Comparison of ENCODE assay signal across 8 cellular contexts in genomic region chr4:74874785-74875367, GRCh38. TPM values are rescaled to one million over a fixed set of nuclear protein-coding genes. Genes with fewer than 3 reads are reported as not detected.
A peak's percentile ranks its signal among the peaks of the same experiment; 100 is the strongest.
DNase-seq lines count a peak whose midpoint lies in the region; ATAC-seq and TF ChIP-seq lines count a peak whose summit lies in the region.

No MANE protein-coding gene starts in this region.

- H3K27ac Mint-ChIP-seq in activated CD8-positive, alpha-beta T cell treated with anti-CD3 and anti-CD28 coated beads for 36 hours: no peak overlapping the region

- no peak overlapping the region for H4K8ac ChIP-seq in trophoblast cell (ENCODE audit: low read depth, low read length)

- H3K4me1 ChIP-seq in trophoblast cell (ENCODE audit: control insufficient read depth in 1 of 2, insufficient read depth in 2 of 2, low read length in 2 of 2): no peaks in the 10 kb centered on the region

- H3K27me3 Mint-ChIP-seq in activated CD8-positive, alpha-beta T cell treated with anti-CD3 and anti-CD28 coated beads for 36 hours: peaks cover 8% of the 10 kb centered on the region

- H2BK120ac ChIP-seq in trophoblast cell (ENCODE audit: insufficient read depth, low read length, poor library complexity): no peak overlapping the region

- peak; percentile 60 for ATAC-seq in GM18873 (IDR thresholded peaks at IDR 0.05; ENCODE audit: low FRiP score, unreplicated experiment)
- ATAC-seq in HG03064 (IDR thresholded peaks at IDR 0.05; ENCODE audit: low read depth, unreplicated experiment): peak; percentile 51
- ATAC-seq in activated CD8-positive, alpha-beta T cell treated with anti-CD3 and anti-CD28 coated beads for 36 hours: no peak
- ATAC-seq in Right ventricle myocardium superior (ENCODE audit: poor library complexity): peak; percentile 91

- intact Hi-C loops in activated CD8-positive, alpha-beta T cell treated with anti-CD3 and anti-CD28 coated beads for 36 hours (cut with micrococcal nuclease): no loop called here
- intact Hi-C loops in Right ventricle myocardium superior (cut with DNase I): loop anchor here (5.0 kb wide), 1 partner anchor 242 kb away; no protein-coding TSS in a partner anchor

- CTCF ChIA-PET in activated CD8-positive, alpha-beta T cell treated with anti-CD3 and anti-CD28 coated beads for 36 hours (lab: Charles Lee): interaction anchor here (0.6 to 3.9 kb wide), 23 partner anchors 8 to 894 kb away, joined by 3 to 24 read pairs (median 4); no protein-coding TSS in a partner anchor

- no peak overlapping the region for H3K23ac ChIP-seq in trophoblast cell (ENCODE audit: low read length)

- no peak overlapping the region for H2AK5ac ChIP-seq in trophoblast cell (ENCODE audit: low read length)

- no peak overlapping the region for H3K9ac ChIP-seq in trophoblast cell (ENCODE audit: low read length)

- DNase-seq in DMS 273 (lab: John Stamatoyannopoulos, UW; ENCODE audit: unreplicated experiment) (peak; percentile 83), NCI-H2171 treated with DMSO at 0.1 percent for 48 hours (lab: John Stamatoyannopoulos, UW) (peak; percentile 68), Right ventricle myocardium superior (no peak), trophoblast cell (peak; percentile 27 to 92)
- DNase-seq in activated CD8-positive, alpha-beta T cell treated with anti-CD3 and anti-CD28 coated beads for 36 hours: peak; percentile 4
- DNase-seq in stimulated activated CD4-positive, alpha-beta T cell treated with anti-CD3 and anti-CD28 coated beads, Interleukin-2, amount 100 ng/mL, for 24 hours: no peak

- no peaks in the 10 kb centered on the region for H3K36me3 ChIP-seq in trophoblast cell (ENCODE audit: control insufficient read depth in 1 of 2, insufficient read depth in 2 of 2, low read length in 2 of 2)

- H2BK12ac ChIP-seq in trophoblast cell (ENCODE audit: low read length): no peak overlapping the region

- POLR2A ChIA-PET in activated CD8-positive, alpha-beta T cell treated with anti-CD3 and anti-CD28 coated beads for 36 hours (lab: Charles Lee): no interaction called here

- H4K12ac ChIP-seq in trophoblast cell (ENCODE audit: low read depth, low read length): no peak overlapping the region

- no peak overlapping the region for H3K27ac ChIP-seq in trophoblast cell (ENCODE audit: low read depth, low read length)

- H3K14ac ChIP-seq in trophoblast cell (ENCODE audit: low read length): no peak overlapping the region

- H3K9me3 Mint-ChIP-seq in activated CD8-positive, alpha-beta T cell treated with anti-CD3 and anti-CD28 coated beads for 36 hours: no peaks in the 10 kb centered on the region

- no CpG with 5 or more reads among the region's 1 CpG for WGBS in trophoblast cell (ENCODE audit: extremely low coverage, insufficient coverage, insufficient read length)

- H3K4me1 Mint-ChIP-seq in activated CD8-positive, alpha-beta T cell treated with anti-CD3 and anti-CD28 coated beads for 36 hours (ENCODE audit: low read depth): no peaks in the 10 kb centered on the region

- no peaks in the 10 kb centered on the region for H3K79me1 ChIP-seq in trophoblast cell (ENCODE audit: low read length)

- no peak overlapping the region for H2AFZ ChIP-seq in trophoblast cell (ENCODE audit: insufficient read depth, low read length, poor library complexity)

- no peak overlapping the region for H3K4me2 ChIP-seq in trophoblast cell (ENCODE audit: low read length)

- H3K27me3 ChIP-seq in trophoblast cell (ENCODE audit: insufficient read depth, low read length): no peaks in the 10 kb centered on the region

- H3K4me3 Mint-ChIP-seq in activated CD8-positive, alpha-beta T cell treated with anti-CD3 and anti-CD28 coated beads for 36 hours: no peak overlapping the region

- H3K9me3 ChIP-seq in trophoblast cell (ENCODE audit: insufficient read depth, low read depth, low read length): no peaks in the 10 kb centered on the region

- TF ChIP-seq CTCF in activated CD8-positive, alpha-beta T cell treated with anti-CD3 and anti-CD28 coated beads for 36 hours (IDR thresholded peaks at IDR 0.05): peak; percentile 74

- no peak overlapping the region for H3K4me3 ChIP-seq in trophoblast cell (ENCODE audit: low read depth, low read length)

- no peaks in the 10 kb centered on the region for H3K36me3 Mint-ChIP-seq in activated CD8-positive, alpha-beta T cell treated with anti-CD3 and anti-CD28 coated beads for 36 hours (ENCODE audit: low read depth)

- no peak overlapping the region for H3K18ac ChIP-seq in trophoblast cell (ENCODE audit: low read length)

- H2BK5ac ChIP-seq in trophoblast cell (ENCODE audit: low read depth, low read length, poor library complexity): no peak overlapping the region

- no peaks in the 10 kb centered on the region for H3K79me2 ChIP-seq in trophoblast cell (ENCODE audit: control insufficient read depth, insufficient read depth, low read length, poor library complexity)

- no peak overlapping the region for H3K4ac ChIP-seq in trophoblast cell (ENCODE audit: low read depth, low read length)

- no peak overlapping the region for H4K91ac ChIP-seq in trophoblast cell (ENCODE audit: low read depth, low read length)

RNA-seq across cellular contexts. Expression of gene PARM1, which starts 58.0 kb away (rescaled TPM):
- total RNA-seq in activated CD8-positive, alpha-beta T cell treated with anti-CD3 and anti-CD28 coated beads for 36 hours: under 1 TPM in 1 of 2 experiments, not detected in 1; 0.07 TPM
- 65.2 TPM for total RNA-seq in Right ventricle myocardium superior
- 1.7 and 1.8 TPM in 2 replicates for polyA plus RNA-seq in trophoblast cell (2013)

Comparison
In these comparisons a context has a peak if more than half of its experiments do, and no peak if none do; other contexts are left out.
1. DNase-seq: peak in DMS 273 (single experiment), NCI-H2171 treated with DMSO at 0.1 percent for 48 hours (single experiment), activated CD8-positive, alpha-beta T cell treated with anti-CD3 and anti-CD28 coated beads for 36 hours (single experiment) and trophoblast cell (2 of 2); none in Right ventricle myocardium superior (single experiment) and stimulated activated CD4-positive, alpha-beta T cell treated with anti-CD3 and anti-CD28 coated beads, Interleukin-2, amount 100 ng/mL, for 24 hours (0 of 2).
2. RNA of gene PARM1, which starts 58.0 kb away (total RNA-seq): 65.2 TPM in Right ventricle myocardium superior (single experiment); 0.07 TPM in activated CD8-positive, alpha-beta T cell treated with anti-CD3 and anti-CD28 coated beads for 36 hours; every median in the first group is over 10 times any median in the second.